1 cellular context compared by ENCODE assay signal in genomic region chrX:77719388-77719787, GRCh38.
TF ChIP-seq lines count a peak whose summit lies in the region.

No MANE protein-coding gene starts in this region.

TF ChIP-seq in SK-N-SH treated with all-trans-retinoic acid at 6 μM for 48 hours, 23 proteins besides CTCF, POLR2A, EP300 and RAD21 (continued from another document):
- no peak for TF ChIP-seq POU6F1 (CRISPR knock-in tag; IDR thresholded peaks at IDR 0.05; ENCODE audit: borderline replicate concordance, low read depth)
- TF ChIP-seq CSDC2 (CRISPR knock-in tag; IDR thresholded peaks at IDR 0.05) = no peak
- TF ChIP-seq ZNF70 (CRISPR knock-in tag; IDR thresholded peaks at IDR 0.05) = no peak
- TF ChIP-seq PATZ1 (CRISPR knock-in tag; IDR thresholded peaks at IDR 0.05; ENCODE audit: borderline replicate concordance) = no peak
- TF ChIP-seq TCF4 (CRISPR knock-in tag; IDR thresholded peaks at IDR 0.05; ENCODE audit: borderline replicate concordance) = no peak
- no peak for TF ChIP-seq ZFP30 (CRISPR knock-in tag; IDR thresholded peaks at IDR 0.05)
- no peak for TF ChIP-seq PPARA (CRISPR knock-in tag; IDR thresholded peaks at IDR 0.05; ENCODE audit: borderline replicate concordance)
- no peak for TF ChIP-seq CSRNP3 (CRISPR knock-in tag; IDR thresholded peaks at IDR 0.05)
- no peak for TF ChIP-seq ZNF565 (CRISPR knock-in tag; conservative IDR thresholded peaks at IDR 0.05; ENCODE audit: low read depth)
- TF ChIP-seq ZC3H10 (CRISPR knock-in tag; IDR thresholded peaks at IDR 0.05) = no peak
- no peak for TF ChIP-seq ESRRG (CRISPR knock-in tag; IDR thresholded peaks at IDR 0.05)
